12 cellular contexts compared by ENCODE assay signal in genomic region chr12:110338754-110339153, GRCh38. TPM values are rescaled to one million over a fixed set of nuclear protein-coding genes. Genes with fewer than 3 reads are reported as not detected.
DNase-seq lines count a peak whose midpoint lies in the region; ATAC-seq and TF ChIP-seq lines count a peak whose summit lies in the region.
"Had no signal": no experiment of that assay in that cellular context is flagged by ENCODE, and none has a peak within 500 bp of the region (broad histone marks: within the 10 kb centered on the region; RNA-seq: fewer than 3 reads in every experiment).

No MANE protein-coding gene starts in this region.

- no peaks in the 10 kb centered on the region for H3K9me3 Mint-ChIP-seq in activated naive CD4-positive, alpha-beta T cell treated with anti-CD3 and anti-CD28 coated beads, Interleukin-2, amount 50 U/mL, for 72 hours
- no peaks in the 10 kb centered on the region for H3K9me3 Mint-ChIP-seq in stimulated activated naive B cell treated with anti-CD40 and anti-IgM and Interleukin-4, amounts not matched to agents 10 μg/mL and 1 μg/mL and 100 μg/mL, for 72 hours
- H3K9me3 Mint-ChIP-seq in activated CD8-positive, alpha-beta memory T cell treated with anti-CD3 and anti-CD28 coated beads, Interleukin-2, amount 10 ng/mL, durations not matched to agents 7 days and 5 days (ENCODE audit: low read depth), result no peaks in the 10 kb centered on the region
- H3K9me3 Mint-ChIP-seq: activated T-cell treated with anti-CD3 and anti-CD28 coated beads, Interleukin-2, amount 50 U/mL, for 4 hours had no signal

- H3K4me1 Mint-ChIP-seq in stimulated activated naive B cell treated with anti-CD40 and anti-IgM and Interleukin-4, amounts not matched to agents 10 μg/mL and 1 μg/mL and 100 μg/mL, for 72 hours, result peaks cover 17 to 25% of the 10 kb centered on the region in 2 donors
- no peaks in the 10 kb centered on the region for H3K4me1 Mint-ChIP-seq in activated CD8-positive, alpha-beta memory T cell treated with anti-CD3 and anti-CD28 coated beads, Interleukin-2, amount 10 ng/mL, durations not matched to agents 7 days and 5 days

- no peak overlapping the region for H3K4me3 Mint-ChIP-seq in stimulated activated naive B cell treated with anti-CD40 and anti-IgM and Interleukin-4, amounts not matched to agents 10 μg/mL and 1 μg/mL and 100 μg/mL, for 72 hours
- no peak overlapping the region for H3K4me3 Mint-ChIP-seq in activated CD8-positive, alpha-beta memory T cell treated with anti-CD3 and anti-CD28 coated beads, Interleukin-2, amount 10 ng/mL, durations not matched to agents 7 days and 5 days
- H3K4me3 Mint-ChIP-seq: activated T-cell treated with anti-CD3 and anti-CD28 coated beads, Interleukin-2, amount 50 U/mL, for 4 hours had no signal

- CTCF ChIA-PET in activated CD8-positive, alpha-beta memory T cell treated with anti-CD3 and anti-CD28 coated beads, Interleukin-2, amount 10 ng/mL, durations not matched to agents 7 days and 5 days (lab: Charles Lee), result interaction anchor here (0.6 to 2.8 kb wide), 2 partner anchors 15 to 25 kb away, joined by 3 to 8 read pairs; no protein-coding TSS in a partner anchor

- peaks cover 23 to 27% of the 10 kb centered on the region in 2 donors for H3K36me3 Mint-ChIP-seq in activated naive CD4-positive, alpha-beta T cell treated with anti-CD3 and anti-CD28 coated beads, Interleukin-2, amount 50 U/mL, for 72 hours
- H3K36me3 Mint-ChIP-seq in stimulated activated naive B cell treated with anti-CD40 and anti-IgM and Interleukin-4, amounts not matched to agents 10 μg/mL and 1 μg/mL and 100 μg/mL, for 72 hours, result peaks cover 63 to 72% of the 10 kb centered on the region in 2 donors
- H3K36me3 Mint-ChIP-seq in activated CD8-positive, alpha-beta memory T cell treated with anti-CD3 and anti-CD28 coated beads, Interleukin-2, amount 10 ng/mL, durations not matched to agents 7 days and 5 days, result peaks cover 68% of the 10 kb centered on the region

- H3K27ac Mint-ChIP-seq in activated naive CD4-positive, alpha-beta T cell treated with anti-CD3 and anti-CD28 coated beads, Interleukin-2, amount 50 U/mL, for 72 hours, result peak overlapping the region; percentile 6 to 32
- H3K27ac Mint-ChIP-seq in stimulated activated naive B cell treated with anti-CD40 and anti-IgM and Interleukin-4, amounts not matched to agents 10 μg/mL and 1 μg/mL and 100 μg/mL, for 72 hours, result no peak overlapping the region
- no peak overlapping the region for H3K27ac Mint-ChIP-seq in activated CD8-positive, alpha-beta memory T cell treated with anti-CD3 and anti-CD28 coated beads, Interleukin-2, amount 10 ng/mL, durations not matched to agents 7 days and 5 days

- H3K4me3 ChIP-seq in epithelial cell of esophagus (ENCODE audit: low read length), result no peak overlapping the region
- H3K4me3 ChIP-seq: Peyer's patch had no signal

- TF ChIP-seq CTCF in epithelial cell of esophagus (IDR thresholded peaks at IDR 0.05; ENCODE audit: insufficient read depth, low read depth, low read length, missing control alignments), result peak; percentile 17

- DNase-seq in activated naive CD4-positive, alpha-beta T cell treated with anti-CD3 and anti-CD28 coated beads, Interleukin-2, amount 50 U/mL, for 72 hours (ENCODE audit: low spot score in 2 of 2), result no peak
- no peak for DNase-seq in activated naive CD4-positive, alpha-beta T cell treated with anti-CD3 and anti-CD28 coated beads, Interleukin-2, amount 50 U/mL, for 16 hours
- DNase-seq in NCI-H526 (lab: John Stamatoyannopoulos, UW) (peak; percentile 57 to 82), epithelial cell of esophagus (ENCODE audit: low read depth) (no peak), amygdala (lab: John Stamatoyannopoulos, UW) (no peak)
- no peak for DNase-seq in stimulated activated naive B cell treated with anti-CD40 and anti-IgM and Interleukin-4, amounts not matched to agents 10 μg/mL and 1 μg/mL and 100 μg/mL, for 72 hours
- no peak for DNase-seq in central memory CD4-positive, alpha-beta T cell
- no peak for DNase-seq in activated CD8-positive, alpha-beta memory T cell treated with anti-CD3 and anti-CD28 coated beads, Interleukin-2, amount 10 ng/mL, durations not matched to agents 7 days and 5 days
- DNase-seq: activated T-cell treated with anti-CD3 and anti-CD28 coated beads, Interleukin-2, amount 50 U/mL, for 4 hours; Caco-2; occipital lobe had no signal

- H3K27me3 Mint-ChIP-seq in stimulated activated naive B cell treated with anti-CD40 and anti-IgM and Interleukin-4, amounts not matched to agents 10 μg/mL and 1 μg/mL and 100 μg/mL, for 72 hours, result no peaks in the 10 kb centered on the region
- no peaks in the 10 kb centered on the region for H3K27me3 Mint-ChIP-seq in activated CD8-positive, alpha-beta memory T cell treated with anti-CD3 and anti-CD28 coated beads, Interleukin-2, amount 10 ng/mL, durations not matched to agents 7 days and 5 days

- no peak for ATAC-seq in activated naive CD4-positive, alpha-beta T cell treated with anti-CD3 and anti-CD28 coated beads, Interleukin-2, amount 50 U/mL, for 72 hours
- peak; percentile 65 to 77 for ATAC-seq in stimulated activated naive B cell treated with anti-CD40 and anti-IgM and Interleukin-4, amounts not matched to agents 10 μg/mL and 1 μg/mL and 100 μg/mL, for 72 hours (replicated peaks)
- no peak for ATAC-seq in activated CD8-positive, alpha-beta memory T cell treated with anti-CD3 and anti-CD28 coated beads, Interleukin-2, amount 10 ng/mL, durations not matched to agents 7 days and 5 days
- ATAC-seq: activated T-cell treated with anti-CD3 and anti-CD28 coated beads, Interleukin-2, amount 50 U/mL, for 4 hours had no signal

RNA-seq across cellular contexts. Expression of gene ATP2A2, which starts 57.7 kb away (rescaled TPM):
- total RNA-seq in activated naive CD4-positive, alpha-beta T cell treated with anti-CD3 and anti-CD28 coated beads, Interleukin-2, amount 50 U/mL, for 72 hours, result 100 to 1,000 TPM; 121 to 132 TPM
- 100 to 1,000 TPM; 144 to 193 TPM for total RNA-seq in activated CD8-positive, alpha-beta memory T cell treated with anti-CD3 and anti-CD28 coated beads, Interleukin-2, amount 10 ng/mL, durations not matched to agents 7 days and 5 days

Comparison
In these comparisons a context has a peak if more than half of its experiments do, and no peak if none do; other contexts are left out.
1. ATAC-seq: peak in stimulated activated naive B cell treated with anti-CD40 and anti-IgM and Interleukin-4, amounts not matched to agents 10 μg/mL and 1 μg/mL and 100 μg/mL, for 72 hours (2 of 2); none in activated naive CD4-positive, alpha-beta T cell treated with anti-CD3 and anti-CD28 coated beads, Interleukin-2, amount 50 U/mL, for 72 hours (0 of 2) and activated CD8-positive, alpha-beta memory T cell treated with anti-CD3 and anti-CD28 coated beads, Interleukin-2, amount 10 ng/mL, durations not matched to agents 7 days and 5 days (single experiment).
2. DNase-seq: peak in NCI-H526 (2 of 2); none in activated naive CD4-positive, alpha-beta T cell treated with anti-CD3 and anti-CD28 coated beads, Interleukin-2, amount 50 U/mL, for 72 hours (0 of 2), activated naive CD4-positive, alpha-beta T cell treated with anti-CD3 and anti-CD28 coated beads, Interleukin-2, amount 50 U/mL, for 16 hours (single experiment), epithelial cell of esophagus (single experiment), stimulated activated naive B cell treated with anti-CD40 and anti-IgM and Interleukin-4, amounts not matched to agents 10 μg/mL and 1 μg/mL and 100 μg/mL, for 72 hours (single experiment), central memory CD4-positive, alpha-beta T cell (single experiment), amygdala (0 of 56) and activated CD8-positive, alpha-beta memory T cell treated with anti-CD3 and anti-CD28 coated beads, Interleukin-2, amount 10 ng/mL, durations not matched to agents 7 days and 5 days (single experiment).
3. H3K27ac Mint-ChIP-seq: peak in activated naive CD4-positive, alpha-beta T cell treated with anti-CD3 and anti-CD28 coated beads, Interleukin-2, amount 50 U/mL, for 72 hours (2 of 2); none in stimulated activated naive B cell treated with anti-CD40 and anti-IgM and Interleukin-4, amounts not matched to agents 10 μg/mL and 1 μg/mL and 100 μg/mL, for 72 hours (single experiment) and activated CD8-positive, alpha-beta memory T cell treated with anti-CD3 and anti-CD28 coated beads, Interleukin-2, amount 10 ng/mL, durations not matched to agents 7 days and 5 days (single experiment).